10 cellular contexts compared by ENCODE assay signal in genomic region chr6:104957301-104958177, GRCh38. TPM values are rescaled to one million over a fixed set of nuclear protein-coding genes. Genes with fewer than 3 reads are reported as not detected.
DNase-seq lines count a peak whose midpoint lies in the region; ATAC-seq and TF ChIP-seq lines count a peak whose summit lies in the region.
"Had no signal": no experiment of that assay in that cellular context is flagged by ENCODE, and none has a peak within 500 bp of the region (broad histone marks: within the 10 kb centered on the region; RNA-seq: fewer than 3 reads in every experiment).

No MANE protein-coding gene starts in this region.

- H3K27me3 Mint-ChIP-seq in activated naive CD8-positive, alpha-beta T cell = peaks cover 48% of the 10 kb centered on the region
- H3K27me3 Mint-ChIP-seq in mesothelial cell of epicardium (ENCODE audit: low read depth) = peaks cover 17% of the 10 kb centered on the region
- peaks cover 7% of the 10 kb centered on the region for H3K27me3 Mint-ChIP-seq in Calu3 (ENCODE audit: unreplicated experiment)
- H3K27me3 Mint-ChIP-seq in immature natural killer cell (ENCODE audit: low read depth in 3 of 3) = peaks cover 16 to 44% (median 42%) of the 10 kb centered on the region in 3 donors

- H3K36me3 ChIP-seq in H7 (replicated peaks; ENCODE audit: control insufficient read depth, insufficient read depth, low read length) = no peaks in the 10 kb centered on the region

- ATAC-seq in GM19328 (IDR thresholded peaks at IDR 0.05; ENCODE audit: unreplicated experiment) = no peak
- ATAC-seq: left lobe of liver had no signal

- peaks cover 4% of the 10 kb centered on the region for H3K36me3 Mint-ChIP-seq in activated naive CD8-positive, alpha-beta T cell
- H3K36me3 Mint-ChIP-seq in mesothelial cell of epicardium (no peaks in the 10 kb centered on the region), Calu3 (ENCODE audit: insufficient read depth, unreplicated experiment) (no peaks in the 10 kb centered on the region), immature natural killer cell (peaks cover 0 to 4% (median 3%) of the 10 kb centered on the region in 3 donors)

- peak overlapping the region; percentile 45 for H3K4me3 Mint-ChIP-seq in activated naive CD8-positive, alpha-beta T cell
- H3K4me3 Mint-ChIP-seq in mesothelial cell of epicardium (peak overlapping the region; percentile 81), Calu3 (ENCODE audit: low read depth, unreplicated experiment) (no peak overlapping the region), immature natural killer cell (peak overlapping the region in 1 of 5 donors; percentile 56)

- TF ChIP-seq CTCF in mesothelial cell of epicardium (IDR thresholded peaks at IDR 0.05; ENCODE audit: unreplicated experiment) = no peak
- TF ChIP-seq CTCF in Calu3 (IDR thresholded peaks at IDR 0.05; ENCODE audit: unreplicated experiment) = no peak

- H3K9me3 Mint-ChIP-seq in activated naive CD8-positive, alpha-beta T cell (ENCODE audit: low read depth) = no peaks in the 10 kb centered on the region
- H3K9me3 Mint-ChIP-seq in mesothelial cell of epicardium (no peaks in the 10 kb centered on the region), Calu3 (ENCODE audit: low read depth, unreplicated experiment) (peaks cover 4% of the 10 kb centered on the region), immature natural killer cell (peaks cover 5 to 44% (median 12%) of the 10 kb centered on the region in 6 donors)

- DNase-seq in H7 (peak; percentile 60), NCI-H2081 treated with DMSO at 0.1 percent for 48 hours (lab: John Stamatoyannopoulos, UW) (peak; percentile 14), mesothelial cell of epicardium (ENCODE audit: low spot score in 2 of 2, unreplicated experiment in 2 of 2) (no peak), Calu3 (no peak), immature natural killer cell (no peak), ureter (ENCODE audit: low spot score) (no peak)
- DNase-seq: NCI-H345 had no signal

- CTCF ChIA-PET in Calu3 (lab: Charles Lee) = no interaction called here

- no peaks in the 10 kb centered on the region for H3K27me3 ChIP-seq in H7 (ENCODE audit: control insufficient read depth, insufficient read depth, low read length)

- peak overlapping the region; percentile 54 for H3K4me3 ChIP-seq in H7 (ENCODE audit: insufficient read depth, low read depth, low read length)

- intact Hi-C loops in Calu3 (cut with micrococcal nuclease; ENCODE audit: unreplicated experiment) = no loop called here

- H3K4me1 Mint-ChIP-seq in activated naive CD8-positive, alpha-beta T cell (ENCODE audit: low read depth) = peaks cover 18% of the 10 kb centered on the region
- H3K4me1 Mint-ChIP-seq in mesothelial cell of epicardium (peaks cover 39% of the 10 kb centered on the region), Calu3 (ENCODE audit: low read depth, unreplicated experiment) (no peaks in the 10 kb centered on the region), immature natural killer cell (no peaks in the 10 kb centered on the region)

- H3K27ac Mint-ChIP-seq in activated naive CD8-positive, alpha-beta T cell = no peak overlapping the region
- H3K27ac Mint-ChIP-seq in mesothelial cell of epicardium (peak overlapping the region; percentile 96), Calu3 (ENCODE audit: unreplicated experiment) (no peak overlapping the region), immature natural killer cell (no peak overlapping the region)

- BruUV-seq in Calu3 (replicated peaks; lab: Mats Ljungman, UMichigan) = no TSS peak

RNA-seq across cellular contexts. Expression of gene LIN28B, which starts 0.6 kb away (rescaled TPM):
- 45.6 and 61.2 TPM in 2 replicates for total RNA-seq in H7 (2014; rRNA removed; shearing (Covaris generic))
- total RNA-seq in mesothelial cell of epicardium (18.1 to 19.7 TPM (median 19.3 TPM) in 3 replicates), Calu3 (2022) (not detected in 2 replicates), ureter (not detected)
- not detected for polyA plus RNA-seq in immature natural killer cell

Comparison
In these comparisons a context has a peak if more than half of its experiments do, and no peak if none do; other contexts are left out.
1. DNase-seq: peak in H7 (single experiment) and NCI-H2081 treated with DMSO at 0.1 percent for 48 hours (single experiment); none in mesothelial cell of epicardium (0 of 2), Calu3 (single experiment), immature natural killer cell (0 of 3) and ureter (single experiment).
2. RNA of gene LIN28B, which starts 0.6 kb away (total RNA-seq): 45.6 to 61.2 TPM in H7 and 18.1 to 19.7 TPM in mesothelial cell of epicardium; not detected in ureter (single experiment) and not detected in Calu3; every median in the first group is over 10 times any median in the second.